9 cellular contexts compared by ENCODE assay signal in the genomic region with DNA sequence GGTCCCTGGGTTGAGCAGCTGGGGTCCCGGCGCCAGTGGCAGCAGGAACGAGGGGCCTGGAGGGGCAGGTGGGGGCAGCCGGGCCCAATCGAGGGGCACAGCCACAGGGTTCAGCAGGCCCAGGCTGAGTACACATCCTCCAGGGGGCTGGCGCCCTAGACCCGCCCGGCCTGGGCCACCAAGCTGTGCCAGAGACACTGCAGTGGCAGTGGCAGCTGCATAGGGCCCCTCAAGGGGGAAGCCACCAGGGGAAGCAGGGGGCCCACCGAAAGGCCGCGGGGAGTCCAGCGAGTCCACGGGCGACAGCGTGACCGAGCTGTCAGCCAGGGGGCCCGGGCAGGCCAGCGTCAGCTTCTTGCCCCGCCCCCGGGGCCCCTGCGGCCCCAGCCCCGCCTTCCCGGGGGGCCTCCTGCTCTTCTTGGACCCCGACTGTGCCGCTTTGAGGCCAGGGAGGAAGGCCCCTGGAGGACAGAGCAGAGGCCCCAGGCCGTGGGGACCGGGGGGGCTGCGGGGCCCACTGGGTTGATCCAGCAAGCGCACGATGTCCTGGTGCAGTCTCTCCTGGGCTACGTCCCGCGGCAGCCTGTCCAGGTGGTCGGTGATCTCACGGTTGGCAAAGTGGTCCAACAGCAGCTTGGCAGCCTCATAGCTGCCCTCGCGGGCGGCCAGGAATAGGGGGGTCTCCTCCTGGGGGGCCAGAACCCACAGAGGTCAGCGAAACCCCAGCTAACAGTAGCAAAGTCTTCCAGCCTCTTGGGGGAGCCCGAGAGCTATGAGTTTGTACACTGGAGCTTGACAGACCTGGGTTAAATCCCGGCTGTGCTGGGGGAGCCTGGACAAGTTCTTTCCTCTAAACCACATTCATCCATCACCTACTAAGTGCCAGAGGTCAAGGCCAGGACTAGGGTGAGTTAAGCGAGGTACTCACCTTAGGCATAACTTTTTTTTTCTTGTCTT. TPM values are rescaled to one million over a fixed set of nuclear protein-coding genes. Genes with fewer than 3 reads are reported as not detected.
DNase-seq lines count a peak whose midpoint lies in the region; ATAC-seq and TF ChIP-seq lines count a peak whose summit lies in the region.
"Had no signal": no experiment of that assay in that cellular context is flagged by ENCODE, and none has a peak within 500 bp of the region (broad histone marks: within the 10 kb centered on the region; RNA-seq: fewer than 3 reads in every experiment).

No MANE protein-coding gene starts in this region.

- intact Hi-C loops in body of pancreas (cut with DNase I), result no loop called here

- H3K27ac ChIP-seq in body of pancreas, result no peak overlapping the region

- no peak for TF ChIP-seq POLR2A in body of pancreas (IDR thresholded peaks at IDR 0.05)

- DNase-seq in AG09309 (ENCODE audit: low read depth) (no peak), GM13977 (ENCODE audit: low spot score) (peak; percentile 76), NCI-H82 (lab: John Stamatoyannopoulos, UW) (peak; percentile 82), fibroblast of peridontal ligament (ENCODE audit: extremely low read depth) (peak; percentile 32), body of pancreas (no peak), Ammon's horn (ENCODE audit: low spot score) (no peak)
- DNase-seq: left cardiac atrium had no signal

- in situ Hi-C loops in GM13977 (cut with MboI; ENCODE audit: low pct_unique_long_range_greater_than_20kb, low sequenced_read_pairs, unreplicated experiment), result no loop called here

- TF ChIP-seq CTCF in AG09309 (IDR thresholded peaks at IDR 0.05; ENCODE audit: control insufficient read depth, insufficient read depth, low read depth, low read length, missing control alignments) (peak; percentile 63), GM13977 (IDR thresholded peaks at IDR 0.05; ENCODE audit: extremely low read depth, insufficient read depth, missing control alignments) (peak; percentile 60), body of pancreas (IDR thresholded peaks at IDR 0.05) (no peak)

- H3K4me3 ChIP-seq in AG09309 (ENCODE audit: control insufficient read depth, low read depth, low read length) (no peak overlapping the region), body of pancreas (no peak overlapping the region)

- H3K9me3 ChIP-seq in body of pancreas, result peaks cover 0 to 15% (median 0%) of the 10 kb centered on the region in 3 donors

- no peaks in the 10 kb centered on the region for H3K4me1 ChIP-seq in body of pancreas

- no peak for ATAC-seq in GM21723 (IDR thresholded peaks at IDR 0.05; ENCODE audit: unreplicated experiment)
- no peak for ATAC-seq in body of pancreas
- ATAC-seq in GM18858 (IDR thresholded peaks at IDR 0.05; ENCODE audit: unreplicated experiment), result no peak

- no peaks in the 10 kb centered on the region for H3K27me3 ChIP-seq in body of pancreas

- 89 to 90% methylated on average over 6 to 38 of the region's 42 CpGs for WGBS in body of pancreas, 2 donors

- peaks cover 0 to 2% of the 10 kb centered on the region in 2 donors for H3K36me3 ChIP-seq in body of pancreas (replicated peaks in 1 of 2; ENCODE audit: insufficient read depth in 1 of 2, low read depth in 2 of 2)

RNA-seq across cellular contexts. Expression of a gene that starts 39.5 kb away (rescaled TPM):
- total RNA-seq in body of pancreas, result 10 to 100 TPM; 20.2 to 33.9 TPM

RNA-seq across cellular contexts. Expression of a gene that starts 54.1 kb away (rescaled TPM):
- 1 to 10 TPM; 6.3 to 9.9 TPM for total RNA-seq in body of pancreas

Comparison
In these comparisons a context has a peak if more than half of its experiments do, and no peak if none do; other contexts are left out.
1. DNase-seq: peak in GM13977 (single experiment), NCI-H82 (single experiment) and fibroblast of peridontal ligament (single experiment); none in AG09309 (single experiment), body of pancreas (0 of 4) and Ammon's horn (single experiment).
2. CTCF ChIP-seq: peak in AG09309 (single experiment) and GM13977 (single experiment); none in body of pancreas (0 of 7).